10 cellular contexts compared by ENCODE assay signal in genomic region chr7:151694828-151695580, GRCh38.
DNase-seq lines count a peak whose midpoint lies in the region; ATAC-seq, FAIRE-seq and TF ChIP-seq lines count a peak whose summit lies in the region.
"Had no signal": no experiment of that assay in that cellular context is flagged by ENCODE, and none has a peak within 500 bp of the region (broad histone marks: within the 10 kb centered on the region; RNA-seq: fewer than 3 reads in every experiment).

No MANE protein-coding gene starts in this region.

- H3K4me1 ChIP-seq in lung (ENCODE audit: control insufficient read depth in 2 of 2, insufficient read depth in 2 of 2, low read length in 2 of 2) = peaks cover 0 to 21% of the 10 kb centered on the region in 2 donors

- no peak for FAIRE-seq in GM12891 (lab: Jason Lieb, UNC)

- H3K9me3 ChIP-seq in lung (ENCODE audit: control insufficient read depth in 2 of 2, insufficient read depth in 1 of 2, low read length in 1 of 2) = no peaks in the 10 kb centered on the region

- no peak for TF ChIP-seq POLR2A in GM12891 (IDR thresholded peaks at IDR 0.05; ENCODE audit: low read depth, low read length)

- no peak for TF ChIP-seq CTCF in lung (IDR thresholded peaks at IDR 0.05; ENCODE audit: control extremely low read depth, extremely low read depth)

- H3K27me3 ChIP-seq in lung (ENCODE audit: control insufficient read depth, insufficient read depth) = no peaks in the 10 kb centered on the region
- H3K27me3 ChIP-seq: brain microvascular endothelial cell had no signal

- H3K27ac Mint-ChIP-seq in activated naive CD8-positive, alpha-beta T cell treated with anti-CD3 and anti-CD28 coated beads, Interleukin-2, amount 10 ng/mL, durations not matched to agents 7 days and 5 days = peak overlapping the region; percentile 22
- H3K27ac Mint-ChIP-seq in activated naive CD8-positive, alpha-beta T cell treated with anti-CD3 and anti-CD28 coated beads for 36 hours = no peak overlapping the region
- H3K27ac Mint-ChIP-seq: activated CD4-positive, alpha-beta T cell treated with anti-CD3 and anti-CD28 coated beads, Interleukin-2, amount 10 ng/mL, durations not matched to agents 7 days and 5 days had no signal

- peaks cover 2% of the 10 kb centered on the region for H3K36me3 Mint-ChIP-seq in activated naive CD8-positive, alpha-beta T cell treated with anti-CD3 and anti-CD28 coated beads, Interleukin-2, amount 10 ng/mL, durations not matched to agents 7 days and 5 days
- peaks cover 2% of the 10 kb centered on the region for H3K36me3 Mint-ChIP-seq in activated naive CD8-positive, alpha-beta T cell treated with anti-CD3 and anti-CD28 coated beads for 36 hours

- no peak for DNase-seq in activated naive CD8-positive, alpha-beta T cell treated with anti-CD3 and anti-CD28 coated beads, Interleukin-2, amount 10 ng/mL, durations not matched to agents 7 days and 5 days
- DNase-seq in activated naive CD8-positive, alpha-beta T cell treated with anti-CD3 and anti-CD28 coated beads for 36 hours = no peak
- DNase-seq in caudate nucleus (lab: John Stamatoyannopoulos, UW) (no peak), lung (ENCODE audit: low spot score) (no peak), OCI-M1 (lab: John Stamatoyannopoulos, UW) (no peak), NCI-H1092 (lab: John Stamatoyannopoulos, UW) (no peak), GM12891 (ENCODE audit: insufficient read length, low spot score) (no peak)
- DNase-seq: activated CD4-positive, alpha-beta T cell treated with anti-CD3 and anti-CD28 coated beads, Interleukin-2, amount 10 ng/mL, durations not matched to agents 7 days and 5 days; brain microvascular endothelial cell had no signal

- H3K27me3 Mint-ChIP-seq in activated naive CD8-positive, alpha-beta T cell treated with anti-CD3 and anti-CD28 coated beads, Interleukin-2, amount 10 ng/mL, durations not matched to agents 7 days and 5 days = no peaks in the 10 kb centered on the region
- H3K27me3 Mint-ChIP-seq in activated naive CD8-positive, alpha-beta T cell treated with anti-CD3 and anti-CD28 coated beads for 36 hours = no peaks in the 10 kb centered on the region
- H3K27me3 Mint-ChIP-seq: activated CD4-positive, alpha-beta T cell treated with anti-CD3 and anti-CD28 coated beads, Interleukin-2, amount 10 ng/mL, durations not matched to agents 7 days and 5 days had no signal

- H3K4me3 ChIP-seq in lung = no peak overlapping the region

- peak; percentile 59 for ATAC-seq in activated naive CD8-positive, alpha-beta T cell treated with anti-CD3 and anti-CD28 coated beads, Interleukin-2, amount 10 ng/mL, durations not matched to agents 7 days and 5 days (ENCODE audit: low read depth)
- ATAC-seq in lung (ENCODE audit: insufficient read depth, low FRiP score) (no peak), HG03442 (IDR thresholded peaks at IDR 0.05; ENCODE audit: unreplicated experiment) (no peak)

- no peaks in the 10 kb centered on the region for H3K9me3 Mint-ChIP-seq in activated naive CD8-positive, alpha-beta T cell treated with anti-CD3 and anti-CD28 coated beads, Interleukin-2, amount 10 ng/mL, durations not matched to agents 7 days and 5 days
- no peaks in the 10 kb centered on the region for H3K9me3 Mint-ChIP-seq in activated naive CD8-positive, alpha-beta T cell treated with anti-CD3 and anti-CD28 coated beads for 36 hours
- H3K9me3 Mint-ChIP-seq: activated CD4-positive, alpha-beta T cell treated with anti-CD3 and anti-CD28 coated beads, Interleukin-2, amount 10 ng/mL, durations not matched to agents 7 days and 5 days had no signal

- 42 to 60% methylated on average over 15 of the region's 15 CpGs for WGBS in lung, 2 donors

- peak overlapping the region; percentile 89 for H3K27ac ChIP-seq in caudate nucleus (ENCODE audit: low read depth, low read length)
- peak overlapping the region; percentile 30 to 76 for H3K27ac ChIP-seq in lung (ENCODE audit: low read depth in 1 of 2, low read length in 1 of 2)
- H3K27ac ChIP-seq: brain microvascular endothelial cell had no signal

- no peaks in the 10 kb centered on the region for H3K36me3 ChIP-seq in lung (ENCODE audit: control insufficient read depth in 2 of 2, insufficient read depth in 2 of 2, low read length in 2 of 2)
- H3K36me3 ChIP-seq: brain microvascular endothelial cell had no signal

- POLR2A ChIA-PET in activated naive CD8-positive, alpha-beta T cell treated with anti-CD3 and anti-CD28 coated beads, Interleukin-2, amount 10 ng/mL, durations not matched to agents 7 days and 5 days (lab: Charles Lee) = interaction anchor here (1.3 kb wide), 1 partner anchor 62 kb away, joined by 8 read pairs; no protein-coding TSS in a partner anchor

- H3K4me1 Mint-ChIP-seq in activated naive CD8-positive, alpha-beta T cell treated with anti-CD3 and anti-CD28 coated beads, Interleukin-2, amount 10 ng/mL, durations not matched to agents 7 days and 5 days = peaks cover 8% of the 10 kb centered on the region
- peaks cover 15% of the 10 kb centered on the region for H3K4me1 Mint-ChIP-seq in activated naive CD8-positive, alpha-beta T cell treated with anti-CD3 and anti-CD28 coated beads for 36 hours
- H3K4me1 Mint-ChIP-seq: activated CD4-positive, alpha-beta T cell treated with anti-CD3 and anti-CD28 coated beads, Interleukin-2, amount 10 ng/mL, durations not matched to agents 7 days and 5 days had no signal

- H3K4me3 Mint-ChIP-seq in activated naive CD8-positive, alpha-beta T cell treated with anti-CD3 and anti-CD28 coated beads, Interleukin-2, amount 10 ng/mL, durations not matched to agents 7 days and 5 days = peak overlapping the region; percentile 18
- no peak overlapping the region for H3K4me3 Mint-ChIP-seq in activated naive CD8-positive, alpha-beta T cell treated with anti-CD3 and anti-CD28 coated beads for 36 hours
- H3K4me3 Mint-ChIP-seq: activated CD4-positive, alpha-beta T cell treated with anti-CD3 and anti-CD28 coated beads, Interleukin-2, amount 10 ng/mL, durations not matched to agents 7 days and 5 days had no signal

TF ChIP-seq in GM12891, 5 proteins besides CTCF, POLR2A, EP300 and RAD21:
- no peak for TF ChIP-seq SPI1 (IDR thresholded peaks at IDR 0.05; ENCODE audit: low read depth, low read length)
- TF ChIP-seq POU2F2 (IDR thresholded peaks at IDR 0.05; ENCODE audit: low read depth, low read length) = no peak
- TF ChIP-seq POLR2AphosphoS5 (IDR thresholded peaks at IDR 0.05; ENCODE audit: low read depth, low read length) = no peak
- TF ChIP-seq PAX5 (IDR thresholded peaks at IDR 0.05; ENCODE audit: insufficient read depth, low read length, severe bottlenecking) = no peak
- TF ChIP-seq TAF1 (IDR thresholded peaks at IDR 0.05; ENCODE audit: low read depth, low read length) = no peak
